ENCODE assay signal across 29 cellular contexts in the genomic region with DNA sequence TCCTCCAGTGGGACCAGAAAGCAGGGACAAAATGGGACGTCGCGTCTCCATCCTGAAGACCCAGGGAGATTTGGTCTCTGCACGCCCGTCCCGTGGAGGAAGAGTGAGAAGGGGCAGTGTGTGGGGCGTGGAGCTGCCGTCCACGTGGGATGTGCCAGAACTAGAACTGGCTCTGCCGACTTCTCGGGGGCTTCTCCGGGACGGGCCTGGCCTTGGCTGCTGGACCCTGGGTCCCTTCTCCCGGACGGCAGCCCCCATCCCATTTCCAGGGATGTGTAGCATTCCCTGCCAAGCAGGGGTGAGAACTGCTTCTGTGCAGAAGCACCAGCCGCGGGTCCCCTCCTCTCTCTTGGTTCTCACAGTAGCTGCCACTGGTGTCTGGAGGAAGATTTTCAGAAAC.
"Had no signal": no experiment of that assay in that cellular context is flagged by ENCODE, and none has a peak within 500 bp of the region (broad histone marks: within the 10 kb centered on the region; RNA-seq: fewer than 3 reads in every experiment).

No MANE protein-coding gene starts in this region.

- H3K4me3 ChIP-seq: body of pancreas, coronary artery, dorsolateral prefrontal cortex had no signal

- DNase-seq: activated CD4-positive, alpha-beta T cell treated with anti-CD3 and anti-CD28 coated beads for 48 hours; activated CD4-positive, alpha-beta T cell treated with anti-CD3 and anti-CD28 coated beads, Interleukin-2, amount 50 U/mL, for 1 hour; activated CD4-positive, alpha-beta T cell treated with anti-CD3 and anti-CD28 coated beads, Interleukin-2, amount 50 U/mL, for 48 hours; activated CD4-positive, CD25-positive, alpha-beta regulatory T cell; activated CD8-positive, alpha-beta memory T cell treated with anti-CD3 and anti-CD28 coated beads for 24 hours; activated CD8-positive, alpha-beta T cell treated with anti-CD3 and anti-CD28 coated beads for 36 hours; activated effector memory CD4-positive, alpha-beta T cell treated with Interleukin-2 at 50 U/mL for 16 hours; activated gamma-delta T cell treated with Interleukin-2 at 50 U/mL for 16 hours; activated naive CD4-positive, alpha-beta T cell treated with anti-CD3 and anti-CD28 coated beads, Interleukin-2, amount 50 U/mL, for 16 hours; activated naive CD4-positive, alpha-beta T cell treated with Interleukin-2 at 50 U/mL for 16 hours; activated T-cell treated with anti-CD3 and anti-CD28 coated beads, Interleukin-2, amount 50 U/mL, for 4 hours; amniotic stem cell; body of pancreas; central memory CD4-positive, alpha-beta T cell; cerebellar nuclear complex; effector memory CD4-positive, alpha-beta T cell; endodermal cell; foreskin fibroblast; T-helper 1 cell; T-helper 17 cell; T1000; WERI-Rb-1 had no signal

- H3K36me3 ChIP-seq: WERI-Rb-1 had no signal

- H3K27ac Mint-ChIP-seq: activated CD8-positive, alpha-beta T cell treated with anti-CD3 and anti-CD28 coated beads for 36 hours; activated naive CD8-positive, alpha-beta T cell; activated T-helper 17 cell treated with anti-CD3 and anti-CD28 coated beads, Interleukin-2, amount 50 U/mL, for 72 hours; dendritic cell treated with granulocyte-macrophage colony-stimulating factor and Interleukin-4, amounts not matched to agents 40 ng/mL and 50 ng/mL, for 4 days; endodermal cell; T-helper 17 cell; T-helper 2 cell treated with Interferon-gamma antibody and Interleukin-4, amounts not matched to agents 5 μg/mL and 100 μg/mL, for 36 hours had no signal

- H3K9me3 Mint-ChIP-seq: activated CD8-positive, alpha-beta T cell treated with anti-CD3 and anti-CD28 coated beads for 36 hours; activated T-cell treated with anti-CD3 and anti-CD28 coated beads, Interleukin-2, amount 50 U/mL, for 4 hours; activated T-helper 17 cell treated with anti-CD3 and anti-CD28 coated beads, Interleukin-2, amount 50 U/mL, for 72 hours; T-helper 2 cell treated with Interferon-gamma antibody and Interleukin-4, amounts not matched to agents 5 μg/mL and 100 μg/mL, for 36 hours had no signal

- H3K27me3 Mint-ChIP-seq: activated CD8-positive, alpha-beta T cell treated with anti-CD3 and anti-CD28 coated beads for 36 hours; activated naive CD8-positive, alpha-beta T cell had no signal

- ATAC-seq: activated CD8-positive, alpha-beta T cell treated with anti-CD3 and anti-CD28 coated beads for 36 hours; activated T-cell treated with anti-CD3 and anti-CD28 coated beads, Interleukin-2, amount 50 U/mL, for 4 hours; activated T-helper 17 cell treated with anti-CD3 and anti-CD28 coated beads, Interleukin-2, amount 50 U/mL, for 72 hours; body of pancreas; esophagus mucosa; T-helper 17 cell had no signal

- H3K9me3 ChIP-seq: body of pancreas had no signal

- H3K4me1 Mint-ChIP-seq: endodermal cell had no signal

- H3K36me3 Mint-ChIP-seq: activated naive CD8-positive, alpha-beta T cell had no signal

- H3K27ac ChIP-seq: body of pancreas, coronary artery, WERI-Rb-1 had no signal

- H3K4me3 Mint-ChIP-seq: activated CD8-positive, alpha-beta T cell treated with anti-CD3 and anti-CD28 coated beads for 36 hours; activated naive CD8-positive, alpha-beta T cell; activated T-cell treated with anti-CD3 and anti-CD28 coated beads, Interleukin-2, amount 50 U/mL, for 4 hours; activated T-helper 17 cell treated with anti-CD3 and anti-CD28 coated beads, Interleukin-2, amount 50 U/mL, for 72 hours; dendritic cell treated with granulocyte-macrophage colony-stimulating factor and Interleukin-4, amounts not matched to agents 40 ng/mL and 50 ng/mL, for 4 days; endodermal cell; T-helper 17 cell; T-helper 2 cell treated with Interferon-gamma antibody and Interleukin-4, amounts not matched to agents 5 μg/mL and 100 μg/mL, for 36 hours had no signal

- H3K27me3 ChIP-seq: dorsolateral prefrontal cortex had no signal
